ENCODE assay signal across 38 cellular contexts in the genomic region with DNA sequence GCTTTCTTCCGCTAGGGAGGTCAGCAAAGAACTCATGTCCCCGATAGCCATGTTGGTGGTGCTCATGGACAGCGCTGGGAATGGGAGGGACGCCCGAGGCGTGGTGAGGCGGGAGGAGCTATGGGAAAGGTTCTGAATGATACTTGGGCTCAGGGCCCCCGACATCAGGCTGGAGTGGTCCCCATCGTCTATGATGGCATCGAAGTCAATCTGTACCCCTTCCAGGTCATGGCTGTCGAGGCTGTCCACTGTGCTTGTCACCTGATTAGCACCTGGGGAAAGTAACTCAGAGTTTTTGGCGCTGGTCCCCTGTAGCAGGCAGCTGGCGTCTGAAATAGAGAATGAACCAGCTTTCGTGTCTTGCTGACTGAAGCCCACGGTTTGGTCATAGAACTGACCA.
"Had no signal": no experiment of that assay in that cellular context is flagged by ENCODE, and none has a peak within 500 bp of the region (broad histone marks: within the 10 kb centered on the region; RNA-seq: fewer than 3 reads in every experiment).

No MANE protein-coding gene starts in this region.

- H3K4me3 ChIP-seq: adrenal gland, body of pancreas, breast epithelium, cardiac muscle cell had no signal

- H3K27me3 ChIP-seq: adrenal gland, body of pancreas, brain microvascular endothelial cell, breast epithelium, cardiac muscle cell had no signal

- ATAC-seq: activated CD8-positive, alpha-beta T cell treated with anti-CD3 and anti-CD28 coated beads for 36 hours; activated naive CD4-positive, alpha-beta T cell treated with anti-CD3 and anti-CD28 coated beads, Interleukin-2, amount 50 U/mL, for 72 hours; activated T-cell treated with anti-CD3 and anti-CD28 coated beads, Interleukin-2, amount 50 U/mL, for 72 hours; activated T-helper 17 cell treated with anti-CD3 and anti-CD28 coated beads, Interleukin-2, amount 50 U/mL, for 72 hours; body of pancreas had no signal

- DNase-seq: activated B cell treated with CpG ODN at 0.5 μM for 24 hours; activated CD4-positive, alpha-beta memory T cell treated with anti-CD3 and anti-CD28 coated beads for 36 hours; activated CD4-positive, alpha-beta T cell treated with anti-CD3 and anti-CD28 coated beads for 4 hours; activated CD4-positive, alpha-beta T cell treated with anti-CD3 and anti-CD28 coated beads, Interleukin-2, amount 10 ng/mL, durations not matched to agents 24 days and 14 days; activated CD4-positive, alpha-beta T cell treated with anti-CD3 and anti-CD28 coated beads, Interleukin-2, amount 50 U/mL, for 1 hour; activated CD4-positive, alpha-beta T cell treated with anti-CD3 and anti-CD28 coated beads, Interleukin-2, amount 50 U/mL, for 4 hours; activated CD4-positive, CD25-positive, alpha-beta regulatory T cell treated with anti-CD3 and anti-CD28 coated beads, Interleukin-2, amount 50 U/mL, for 72 hours; activated CD8-positive, alpha-beta memory T cell treated with anti-CD3 and anti-CD28 coated beads, Interleukin-2, amount 50 U/mL, for 4 hours; activated CD8-positive, alpha-beta T cell treated with anti-CD3 and anti-CD28 coated beads for 36 hours; activated effector memory CD4-positive, alpha-beta T cell treated with anti-CD3 and anti-CD28 coated beads, Interleukin-2, amount 50 U/mL, for 16 hours; activated gamma-delta T cell treated with Interleukin-2 at 50 U/mL for 16 hours; activated naive CD4-positive, alpha-beta T cell; activated naive CD4-positive, alpha-beta T cell treated with anti-CD3 and anti-CD28 coated beads for 36 hours; activated naive CD4-positive, alpha-beta T cell treated with anti-CD3 and anti-CD28 coated beads, Interleukin-2, amount 50 U/mL, for 16 hours; activated naive CD8-positive, alpha-beta T cell treated with anti-CD3 and anti-CD28 coated beads for 36 hours; activated T-cell treated with anti-CD3 and anti-CD28 coated beads for 4 hours; activated T-cell treated with anti-CD3 and anti-CD28 coated beads, Interleukin-2, amount 50 U/mL, for 1 hour; activated T-cell treated with anti-CD3 and anti-CD28 coated beads, Interleukin-2, amount 50 U/mL, for 4 hours; activated T-cell treated with anti-CD3 and anti-CD28 coated beads, Interleukin-2, amount 50 U/mL, for 72 hours; adrenal gland; amniotic stem cell; aorta; body of pancreas; brain microvascular endothelial cell; caudate nucleus; cerebellar nuclear complex; T-helper 1 cell; T-helper 2 cell; T-helper 9 cell had no signal

- H3K4me3 Mint-ChIP-seq: activated B cell treated with CpG ODN at 0.5 μM for 24 hours; activated CD4-positive, alpha-beta memory T cell treated with anti-CD3 and anti-CD28 coated beads for 36 hours; activated CD4-positive, alpha-beta T cell treated with anti-CD3 and anti-CD28 coated beads, Interleukin-2, amount 10 ng/mL, durations not matched to agents 24 days and 14 days; activated CD8-positive, alpha-beta T cell treated with anti-CD3 and anti-CD28 coated beads for 36 hours; activated naive CD4-positive, alpha-beta T cell treated with anti-CD3 and anti-CD28 coated beads for 36 hours; activated naive CD8-positive, alpha-beta T cell treated with anti-CD3 and anti-CD28 coated beads for 36 hours; activated T-cell treated with anti-CD3 and anti-CD28 coated beads, Interleukin-2, amount 50 U/mL, for 4 hours; activated T-cell treated with anti-CD3 and anti-CD28 coated beads, Interleukin-2, amount 50 U/mL, for 72 hours; activated T-helper 1 cell treated with anti-CD3 and anti-CD28 coated beads, Interleukin-12 subunit alpha, Interleukin-12 subunit beta, Interleukin-2, Interleukin-4 antibody, amounts not matched to agents 30 ng/mL and 10 ng/mL and 1 ng/mL, durations not matched to agents 14 hours and 24 hours and 36 hours; activated T-helper 17 cell treated with anti-CD3 and anti-CD28 coated beads, Interleukin-2, amount 50 U/mL, for 72 hours; central memory CD8-positive, alpha-beta T cell; T-helper 1 cell treated with Interleukin-12 subunit alpha and Interleukin-12 subunit beta and Interleukin-4 antibody, amounts not matched to agents 30 μg/mL and 1 μg/mL, for 36 hours; T-helper 2 cell treated with Interferon-gamma antibody and Interleukin-4, amounts not matched to agents 5 μg/mL and 100 μg/mL, for 36 hours had no signal

- H3K27ac ChIP-seq: adrenal gland, body of pancreas, brain microvascular endothelial cell, breast epithelium, cardiac muscle cell, VCaP had no signal

- H3K4me1 ChIP-seq: adrenal gland, body of pancreas, breast epithelium had no signal

- H3K27me3 Mint-ChIP-seq: activated T-helper 17 cell treated with anti-CD3 and anti-CD28 coated beads, Interleukin-2, amount 50 U/mL, for 72 hours had no signal

- H3K27ac Mint-ChIP-seq: activated B cell treated with CpG ODN at 0.5 μM for 24 hours; activated CD4-positive, alpha-beta memory T cell treated with anti-CD3 and anti-CD28 coated beads for 36 hours; activated CD4-positive, alpha-beta T cell treated with anti-CD3 and anti-CD28 coated beads, Interleukin-2, amount 10 ng/mL, durations not matched to agents 24 days and 14 days; activated CD8-positive, alpha-beta T cell treated with anti-CD3 and anti-CD28 coated beads for 36 hours; activated naive CD4-positive, alpha-beta T cell treated with anti-CD3 and anti-CD28 coated beads for 36 hours; activated naive CD4-positive, alpha-beta T cell treated with anti-CD3 and anti-CD28 coated beads, Interleukin-2, amount 50 U/mL, for 72 hours; activated naive CD8-positive, alpha-beta T cell treated with anti-CD3 and anti-CD28 coated beads for 36 hours; activated T-cell treated with anti-CD3 and anti-CD28 coated beads, Interleukin-2, amount 50 U/mL, for 72 hours; activated T-helper 1 cell treated with anti-CD3 and anti-CD28 coated beads, Interleukin-12 subunit alpha, Interleukin-12 subunit beta, Interleukin-2, Interleukin-4 antibody, amounts not matched to agents 30 ng/mL and 10 ng/mL and 1 ng/mL, durations not matched to agents 14 hours and 24 hours and 36 hours; activated T-helper 17 cell treated with anti-CD3 and anti-CD28 coated beads, Interleukin-2, amount 50 U/mL, for 72 hours; T-helper 1 cell treated with Interleukin-12 subunit alpha and Interleukin-12 subunit beta and Interleukin-4 antibody, amounts not matched to agents 30 μg/mL and 1 μg/mL, for 36 hours; T-helper 2 cell treated with Interferon-gamma antibody and Interleukin-4, amounts not matched to agents 5 μg/mL and 100 μg/mL, for 36 hours had no signal

- H3K36me3 Mint-ChIP-seq: activated CD4-positive, alpha-beta memory T cell treated with anti-CD3 and anti-CD28 coated beads for 36 hours; activated naive CD4-positive, alpha-beta T cell treated with anti-CD3 and anti-CD28 coated beads, Interleukin-2, amount 50 U/mL, for 72 hours; activated naive CD8-positive, alpha-beta T cell treated with anti-CD3 and anti-CD28 coated beads for 36 hours had no signal

- H3K4me1 Mint-ChIP-seq: activated B cell treated with CpG ODN at 0.5 μM for 24 hours; activated CD4-positive, alpha-beta T cell treated with anti-CD3 and anti-CD28 coated beads, Interleukin-2, amount 10 ng/mL, durations not matched to agents 24 days and 14 days; activated naive CD8-positive, alpha-beta T cell treated with anti-CD3 and anti-CD28 coated beads for 36 hours; activated T-helper 17 cell treated with anti-CD3 and anti-CD28 coated beads, Interleukin-2, amount 50 U/mL, for 72 hours; central memory CD8-positive, alpha-beta T cell had no signal

- H3K9me3 Mint-ChIP-seq: activated B cell treated with CpG ODN at 0.5 μM for 24 hours; activated CD4-positive, alpha-beta memory T cell treated with anti-CD3 and anti-CD28 coated beads for 36 hours; activated CD4-positive, alpha-beta T cell treated with anti-CD3 and anti-CD28 coated beads, Interleukin-2, amount 10 ng/mL, durations not matched to agents 24 days and 14 days; activated CD8-positive, alpha-beta T cell treated with anti-CD3 and anti-CD28 coated beads for 36 hours; activated naive CD4-positive, alpha-beta T cell treated with anti-CD3 and anti-CD28 coated beads for 36 hours; activated naive CD4-positive, alpha-beta T cell treated with anti-CD3 and anti-CD28 coated beads, Interleukin-2, amount 50 U/mL, for 72 hours; activated naive CD8-positive, alpha-beta T cell treated with anti-CD3 and anti-CD28 coated beads for 36 hours; activated T-cell treated with anti-CD3 and anti-CD28 coated beads, Interleukin-2, amount 50 U/mL, for 4 hours; activated T-cell treated with anti-CD3 and anti-CD28 coated beads, Interleukin-2, amount 50 U/mL, for 72 hours; activated T-helper 1 cell treated with anti-CD3 and anti-CD28 coated beads, Interleukin-12 subunit alpha, Interleukin-12 subunit beta, Interleukin-2, Interleukin-4 antibody, amounts not matched to agents 30 ng/mL and 10 ng/mL and 1 ng/mL, durations not matched to agents 14 hours and 24 hours and 36 hours; activated T-helper 17 cell treated with anti-CD3 and anti-CD28 coated beads, Interleukin-2, amount 50 U/mL, for 72 hours; central memory CD8-positive, alpha-beta T cell; T-helper 1 cell treated with Interleukin-12 subunit alpha and Interleukin-12 subunit beta and Interleukin-4 antibody, amounts not matched to agents 30 μg/mL and 1 μg/mL, for 36 hours; T-helper 2 cell treated with Interferon-gamma antibody and Interleukin-4, amounts not matched to agents 5 μg/mL and 100 μg/mL, for 36 hours had no signal

- H3K9me3 ChIP-seq: adrenal gland, body of pancreas had no signal
